Comparison of ENCODE assay signal across 14 cellular contexts in the genomic region with DNA sequence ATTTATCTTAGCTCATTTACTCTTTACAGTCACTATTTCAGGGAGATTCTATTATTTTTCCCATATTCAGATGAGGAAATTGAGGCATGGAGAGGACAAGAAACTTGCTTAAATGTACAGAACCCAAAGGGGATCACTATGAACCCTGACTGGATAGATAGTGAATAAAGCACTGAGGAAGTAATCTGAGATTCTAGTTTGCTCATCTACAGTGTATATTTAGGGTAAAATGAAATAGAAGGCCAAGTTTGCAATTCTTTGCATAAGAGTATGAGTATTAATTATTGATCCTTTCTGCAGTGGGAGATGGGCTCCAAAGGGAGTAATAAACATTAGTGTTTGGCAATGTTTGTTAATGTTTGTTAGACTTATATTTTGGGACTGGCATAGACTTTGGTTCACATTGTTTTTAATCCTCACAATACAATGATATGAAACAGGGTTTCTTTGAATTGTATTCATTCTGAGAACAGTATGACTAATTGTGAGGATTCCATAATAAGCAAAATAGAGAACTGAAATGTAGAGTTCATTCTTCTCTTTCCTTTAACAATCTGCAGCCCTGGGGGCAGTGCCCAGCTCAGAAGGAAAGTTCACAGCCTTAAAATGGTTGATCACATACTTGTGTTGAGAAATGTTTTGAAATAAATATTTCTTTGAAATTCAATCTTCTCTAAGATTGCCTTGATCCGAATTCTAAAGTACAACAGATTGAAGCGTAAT.
A peak's percentile ranks its signal among the peaks of the same experiment; 100 is the strongest.
DNase-seq lines count a peak whose midpoint lies in the region; ATAC-seq and TF ChIP-seq lines count a peak whose summit lies in the region.
"Had no signal": no experiment of that assay in that cellular context is flagged by ENCODE, and none has a peak within 500 bp of the region (broad histone marks: within the 10 kb centered on the region; RNA-seq: fewer than 3 reads in every experiment).

No MANE protein-coding gene starts in this region.

- no peak for DNase-seq in stimulated activated CD4-positive, alpha-beta T cell treated with anti-CD3 and anti-CD28 coated beads, Interleukin-4, amount 100 ng/mL, for 24 hours
- DNase-seq in brain microvascular endothelial cell = no peak
- DNase-seq in HK-2 (ENCODE audit: unreplicated experiment) = no peak
- DNase-seq in dermis blood vessel endothelial cell = no peak
- DNase-seq: activated B cell treated with CpG ODN at 0.5 μM for 24 hours, GF-D8, NCI-H510A treated with DMSO at 0.1 percent for 48 hours, transverse colon had no signal

- TF ChIP-seq CTCF in brain microvascular endothelial cell (IDR thresholded peaks at IDR 0.05; ENCODE audit: low read depth, low read length, missing control alignments) = no peak

- in situ Hi-C loops in brain microvascular endothelial cell (cut with HindIII; ENCODE audit: low pct_ligation_motif_present, low sequenced_read_pairs) = no loop called here

- H3K36me3 ChIP-seq in brain microvascular endothelial cell (replicated peaks) = no peaks in the 10 kb centered on the region
- H3K36me3 ChIP-seq: BLaER1, transverse colon had no signal

- no peak overlapping the region for H3K4me3 ChIP-seq in brain microvascular endothelial cell (ENCODE audit: low read depth, low read length)
- H3K4me3 ChIP-seq: BLaER1, transverse colon had no signal

- no peaks in the 10 kb centered on the region for H3K27me3 ChIP-seq in brain microvascular endothelial cell (replicated peaks)
- H3K27me3 ChIP-seq: BLaER1, transverse colon had no signal

- no peak overlapping the region for H3K27ac ChIP-seq in brain microvascular endothelial cell
- H3K27ac ChIP-seq: BLaER1, transverse colon had no signal

- ATAC-seq in GM18517 (IDR thresholded peaks at IDR 0.05; ENCODE audit: unreplicated experiment) (peak; percentile 100), GM21367 (IDR thresholded peaks at IDR 0.05; ENCODE audit: unreplicated experiment) (peak; percentile 100), HG02943 (IDR thresholded peaks at IDR 0.05; ENCODE audit: low read depth, unreplicated experiment) (peak; percentile 99), HG03558 (IDR thresholded peaks at IDR 0.05; ENCODE audit: extremely low read depth, unreplicated experiment) (peak; percentile 99)
- ATAC-seq: sciatic nerve had no signal
